8 cellular contexts compared by ENCODE assay signal in genomic region chr19:1082165-1082927, GRCh38. TPM values are rescaled to one million over a fixed set of nuclear protein-coding genes. Genes with fewer than 3 reads are reported as not detected.
A peak's percentile ranks its signal among the peaks of the same experiment; 100 is the strongest.
DNase-seq lines count a peak whose midpoint lies in the region; FAIRE-seq and TF ChIP-seq lines count a peak whose summit lies in the region.

No MANE protein-coding gene starts in this region.

- no peak for TF ChIP-seq CTCF in endothelial cell (IDR thresholded peaks at IDR 0.05; ENCODE audit: unreplicated experiment)
- TF ChIP-seq CTCF in neutrophil (IDR thresholded peaks at IDR 0.05): no peak

- no peak for FAIRE-seq in frontal cortex (lab: Jason Lieb, UNC)

- H3K4me3 ChIP-seq in neutrophil (ENCODE audit: low read depth in 1 of 2, low read length in 1 of 2): no peak overlapping the region

- H3K4me1 ChIP-seq in neutrophil (ENCODE audit: control insufficient read depth in 1 of 2, insufficient read depth in 1 of 2, low read depth in 1 of 2, low read length in 1 of 2): peaks cover 21 to 31% of the 10 kb centered on the region in 2 experiments

- no peaks in the 10 kb centered on the region for H3K9me3 Mint-ChIP-seq in endothelial cell (ENCODE audit: unreplicated experiment)

- peaks cover 100% of the 10 kb centered on the region for H3K36me3 ChIP-seq in neutrophil

- peaks cover 13% of the 10 kb centered on the region for H3K27me3 Mint-ChIP-seq in endothelial cell (ENCODE audit: unreplicated experiment)

- no peak overlapping the region for H3K27ac Mint-ChIP-seq in endothelial cell (ENCODE audit: unreplicated experiment)

- peaks cover 4% of the 10 kb centered on the region for H3K36me3 Mint-ChIP-seq in endothelial cell (ENCODE audit: low read depth, unreplicated experiment)

- peak overlapping the region; percentile 69 for H3K4me3 Mint-ChIP-seq in endothelial cell (ENCODE audit: unreplicated experiment)

- H3K27ac ChIP-seq in neutrophil: peak overlapping the region; percentile 93

- H3K4me1 Mint-ChIP-seq in endothelial cell (ENCODE audit: unreplicated experiment): no peaks in the 10 kb centered on the region

- H3K9me3 ChIP-seq in neutrophil: no peaks in the 10 kb centered on the region

- DNase-seq in GM19240 (ENCODE audit: insufficient read length, low spot score): peak; percentile 47
- peak; percentile 69 for DNase-seq in NCI-H460 (ENCODE audit: extremely low read depth, low read depth)
- peak; percentile 85 to 88 for DNase-seq in activated CD4-positive, alpha-beta T cell treated with anti-CD3 and anti-CD28 coated beads, Interleukin-2, amount 50 U/mL, for 48 hours
- peak; percentile 58 for DNase-seq in endothelial cell (ENCODE audit: low spot score)
- no peak for DNase-seq in occipital lobe (lab: John Stamatoyannopoulos, UW)
- DNase-seq in frontal cortex (ENCODE audit: low spot score in 2 of 2): no peak
- no peak for DNase-seq in NCI-H446 (lab: John Stamatoyannopoulos, UW)

- no peaks in the 10 kb centered on the region for H3K27me3 ChIP-seq in neutrophil

RNA-seq across cellular contexts. Expression of gene POLR2E, which starts 12.8 kb away (rescaled TPM):
- 102 and 108 TPM in 2 replicates for total RNA-seq in NCI-H460 (2014; rRNA removed; shearing (Covaris generic))
- polyA plus RNA-seq in NCI-H460 (2014; cell fraction: nucleus; rRNA removed): 230 and 266 TPM in 2 replicates
- total RNA-seq in endothelial cell (ENCODE audit: unreplicated experiment) (166 TPM), occipital lobe (31.8 TPM), frontal cortex (35.5 TPM)

RNA-seq across cellular contexts. Expression of gene ARHGAP45, which starts 15.4 kb away (rescaled TPM):
- total RNA-seq in NCI-H460 (2014; rRNA removed; shearing (Covaris generic)): 0.92 and 2.5 TPM in 2 replicates
- 5.9 and 8.2 TPM in 2 replicates for polyA plus RNA-seq in NCI-H460 (2014; cell fraction: nucleus; rRNA removed)
- total RNA-seq in endothelial cell (ENCODE audit: unreplicated experiment) (2.4 TPM), occipital lobe (1.7 TPM), frontal cortex (1.2 TPM)

RNA-seq across cellular contexts. Expression of gene GPX4, which starts 21.4 kb away (rescaled TPM):
- 219 and 260 TPM in 2 replicates for total RNA-seq in NCI-H460 (2014; rRNA removed; shearing (Covaris generic))
- polyA plus RNA-seq in NCI-H460 (2014; cell fraction: nucleus; rRNA removed): 210 and 380 TPM in 2 replicates
- total RNA-seq in endothelial cell (ENCODE audit: unreplicated experiment) (330 TPM), occipital lobe (83.8 TPM), frontal cortex (150 TPM)

RNA-seq across cellular contexts. Expression of gene ABCA7, which starts 42.4 kb away (rescaled TPM):
- total RNA-seq in NCI-H460 (2014; rRNA removed; shearing (Covaris generic)): 14.0 and 20.0 TPM in 2 replicates
- polyA plus RNA-seq in NCI-H460 (2014; cell fraction: nucleus; rRNA removed): 85.9 and 106 TPM in 2 replicates
- total RNA-seq in endothelial cell (ENCODE audit: unreplicated experiment) (16.3 TPM), occipital lobe (0.78 TPM), frontal cortex (2.0 TPM)

RNA-seq across cellular contexts. Expression of gene CNN2, which starts 55.9 kb away (rescaled TPM):
- total RNA-seq in NCI-H460 (2014; rRNA removed; shearing (Covaris generic)): 22.2 and 27.5 TPM in 2 replicates
- 15.5 and 21.9 TPM in 2 replicates for polyA plus RNA-seq in NCI-H460 (2014; cell fraction: nucleus; rRNA removed)
- 456 TPM for total RNA-seq in endothelial cell (ENCODE audit: unreplicated experiment)
- total RNA-seq in occipital lobe: 9.5 TPM
- total RNA-seq in frontal cortex: 8.2 TPM

Comparison
In these comparisons a context has a peak if more than half of its experiments do, and no peak if none do; other contexts are left out.
1. DNase-seq: peak in GM19240 (single experiment), NCI-H460 (single experiment), activated CD4-positive, alpha-beta T cell treated with anti-CD3 and anti-CD28 coated beads, Interleukin-2, amount 50 U/mL, for 48 hours (2 of 2) and endothelial cell (single experiment); none in occipital lobe (single experiment), frontal cortex (0 of 2) and NCI-H446 (0 of 2).